23 cellular contexts compared by ENCODE assay signal in genomic region chr22:41582694-41583093, GRCh38. TPM values are rescaled to one million over a fixed set of nuclear protein-coding genes. Genes with fewer than 3 reads are reported as not detected.
"Had no signal": no experiment of that assay in that cellular context is flagged by ENCODE, and none has a peak within 500 bp of the region (broad histone marks: within the 10 kb centered on the region; RNA-seq: fewer than 3 reads in every experiment).

No MANE protein-coding gene starts in this region.

- H3K4me3 ChIP-seq: psoas muscle, right lobe of liver, smooth muscle cell, suprapubic skin had no signal

- H3K4me3 Mint-ChIP-seq: activated CD4-positive, alpha-beta memory T cell treated with anti-CD3 and anti-CD28 coated beads for 36 hours; activated CD4-positive, alpha-beta T cell treated with anti-CD3 and anti-CD28 coated beads for 36 hours; activated naive CD8-positive, alpha-beta T cell treated with anti-CD3 and anti-CD28 coated beads for 36 hours; naive B cell; stimulated activated naive CD8-positive, alpha-beta T cell treated with anti-CD3 and anti-CD28 coated beads, Interleukin-15, Interleukin-2, amounts not matched to agents 100 ng/mL and 50 ng/mL, for 24 hours; T-helper 1 cell treated with Interleukin-12 subunit alpha and Interleukin-12 subunit beta and Interleukin-4 antibody, amounts not matched to agents 30 μg/mL and 1 μg/mL, for 36 hours had no signal

- H3K9me3 ChIP-seq: neutrophil, psoas muscle, right lobe of liver, suprapubic skin had no signal

- H3K27ac Mint-ChIP-seq: activated CD4-positive, alpha-beta memory T cell treated with anti-CD3 and anti-CD28 coated beads for 36 hours; activated CD4-positive, alpha-beta T cell treated with anti-CD3 and anti-CD28 coated beads for 36 hours; activated naive CD8-positive, alpha-beta T cell treated with anti-CD3 and anti-CD28 coated beads for 36 hours; stimulated activated naive CD8-positive, alpha-beta T cell treated with anti-CD3 and anti-CD28 coated beads, Interleukin-15, Interleukin-2, amounts not matched to agents 100 ng/mL and 50 ng/mL, for 24 hours; T-helper 1 cell treated with Interleukin-12 subunit alpha and Interleukin-12 subunit beta and Interleukin-4 antibody, amounts not matched to agents 30 μg/mL and 1 μg/mL, for 36 hours had no signal

- ATAC-seq: activated CD4-positive, alpha-beta T cell treated with anti-CD3 and anti-CD28 coated beads for 36 hours; psoas muscle; right lobe of liver had no signal

- H3K4me2 ChIP-seq: smooth muscle cell had no signal

- H3K4me1 ChIP-seq: psoas muscle had no signal

- H3K27ac ChIP-seq: brain microvascular endothelial cell, epithelial cell of prostate, neutrophil, psoas muscle, right lobe of liver, suprapubic skin had no signal

- H3K9me3 Mint-ChIP-seq: activated CD4-positive, alpha-beta memory T cell treated with anti-CD3 and anti-CD28 coated beads for 36 hours; activated naive CD8-positive, alpha-beta T cell treated with anti-CD3 and anti-CD28 coated beads for 36 hours; naive B cell; stimulated activated naive CD8-positive, alpha-beta T cell treated with anti-CD3 and anti-CD28 coated beads, Interleukin-15, Interleukin-2, amounts not matched to agents 100 ng/mL and 50 ng/mL, for 24 hours; T-helper 1 cell treated with Interleukin-12 subunit alpha and Interleukin-12 subunit beta and Interleukin-4 antibody, amounts not matched to agents 30 μg/mL and 1 μg/mL, for 36 hours had no signal

- H3K27me3 ChIP-seq: brain microvascular endothelial cell, neutrophil, right lobe of liver, suprapubic skin had no signal

- DNase-seq: activated CD4-positive, alpha-beta memory T cell treated with anti-CD3 and anti-CD28 coated beads for 36 hours; activated CD4-positive, alpha-beta T cell treated with anti-CD3 and anti-CD28 coated beads for 36 hours; activated CD8-positive, alpha-beta memory T cell treated with anti-CD3 and anti-CD28 coated beads, Interleukin-2, amount 50 U/mL, for 4 hours; activated gamma-delta T cell treated with Interleukin-2 at 50 U/mL for 16 hours; activated naive CD8-positive, alpha-beta T cell treated with anti-CD3 and anti-CD28 coated beads for 36 hours; brain microvascular endothelial cell; cerebellar nuclear complex; dermis blood vessel endothelial cell; foreskin melanocyte; mammary epithelial cell; naive B cell; psoas muscle; right lobe of liver; stimulated activated CD4-positive, alpha-beta T cell treated with anti-CD3 and anti-CD28 coated beads, Interleukin-4, amount 100 ng/mL, for 4 hours; stimulated activated CD8-positive, alpha-beta memory T cell treated with anti-CD3 and anti-CD28 coated beads, Interleukin-4, amount 100 ng/mL, for 48 hours; trophoblast cell had no signal

- H3K27me3 Mint-ChIP-seq: activated CD4-positive, alpha-beta memory T cell treated with anti-CD3 and anti-CD28 coated beads for 36 hours; activated CD4-positive, alpha-beta T cell treated with anti-CD3 and anti-CD28 coated beads for 36 hours; activated naive CD8-positive, alpha-beta T cell treated with anti-CD3 and anti-CD28 coated beads for 36 hours; naive B cell; stimulated activated naive CD8-positive, alpha-beta T cell treated with anti-CD3 and anti-CD28 coated beads, Interleukin-15, Interleukin-2, amounts not matched to agents 100 ng/mL and 50 ng/mL, for 24 hours had no signal

RNA-seq across cellular contexts. Expression of gene CSDC2, which starts 21.9 kb away (rescaled TPM):
- total RNA-seq: activated CD4-positive, alpha-beta memory T cell treated with anti-CD3 and anti-CD28 coated beads for 36 hours; activated CD4-positive, alpha-beta T cell treated with anti-CD3 and anti-CD28 coated beads for 36 hours; activated naive CD8-positive, alpha-beta T cell treated with anti-CD3 and anti-CD28 coated beads for 36 hours; dermis blood vessel endothelial cell; mononuclear cell had no signal
- polyA plus RNA-seq: mammary epithelial cell had no signal
